8 cellular contexts compared by ENCODE assay signal in the genomic region with DNA sequence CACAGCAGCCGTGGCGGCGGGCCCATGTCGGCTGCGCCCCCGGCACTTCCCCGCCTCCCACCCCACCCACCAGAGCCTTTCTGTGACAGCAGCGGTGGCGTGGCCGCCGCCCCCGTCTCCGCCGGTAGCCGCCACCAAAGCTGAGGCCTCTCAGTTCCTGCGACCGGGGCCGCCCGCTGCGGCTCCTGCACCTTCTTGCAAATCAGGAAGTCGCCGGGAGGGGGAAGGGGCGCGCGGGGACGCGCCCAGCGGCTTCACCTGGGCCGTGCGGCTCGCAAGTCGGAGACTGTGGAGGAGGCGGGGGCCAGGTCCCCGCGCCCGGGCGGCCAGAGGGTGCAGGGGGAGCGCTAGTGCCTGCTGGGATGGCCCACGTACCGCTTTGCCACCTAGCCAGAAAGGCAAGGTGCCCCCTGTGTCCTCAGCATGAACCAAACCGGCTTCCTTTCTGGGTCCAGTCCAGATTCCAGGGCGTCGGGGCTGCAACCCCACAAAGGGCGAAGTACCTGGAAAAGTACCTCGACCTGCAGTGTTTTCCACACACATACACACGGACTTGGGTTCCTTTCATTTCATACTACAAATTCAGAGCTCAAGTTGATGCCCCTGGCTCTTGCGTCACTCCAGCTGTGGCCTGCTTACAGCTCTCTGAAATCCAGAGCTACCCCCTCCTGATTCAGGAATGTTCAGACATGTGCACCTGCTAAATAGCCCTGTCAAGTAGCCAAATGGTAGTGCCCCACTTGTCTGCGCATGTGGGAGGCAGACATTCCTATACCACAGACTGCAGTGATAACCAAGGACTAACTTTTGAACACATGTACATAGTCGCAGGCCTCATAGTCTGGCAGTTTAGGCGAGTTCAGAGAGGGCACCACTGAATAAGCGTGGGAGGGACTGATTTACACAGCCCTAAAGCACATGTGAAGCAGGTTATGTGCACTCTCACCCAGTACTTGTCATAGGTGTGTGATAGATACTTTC. TPM values are rescaled to one million over a fixed set of nuclear protein-coding genes. Genes with fewer than 3 reads are reported as not detected.
DNase-seq lines count a peak whose midpoint lies in the region; ATAC-seq and TF ChIP-seq lines count a peak whose summit lies in the region.

DENND1B (minus strand) TSS at position 199 of the 981 bp plus-strand sequence. CDS start 325 bp downstream, outside the sequence.

- peak in 1 of 2 donors; percentile 15 for TF ChIP-seq CTCF in left lung (IDR thresholded peaks at IDR 0.05)

- ATAC-seq in HG02970 (IDR thresholded peaks at IDR 0.05; ENCODE audit: low FRiP score, unreplicated experiment) (peak; percentile 72), left lung (peak; percentile 82)

- H3K4me3 ChIP-seq in left lung: peak within 1 kb of the TSS; percentile 69 to 71

- no peaks in the 10 kb centered on the region for H3K9me3 ChIP-seq in left lung

- intact Hi-C loops in left lung (cut with DNase I): no loop called here

- peaks cover 6 to 55% of the 10 kb centered on the region in 2 donors for H3K4me1 ChIP-seq in left lung

- H3K27me3 ChIP-seq in left lung: no peaks in the 10 kb centered on the region

- H3K27ac ChIP-seq in left lung: peak within 1 kb of the TSS; percentile 92 to 94

- DNase-seq in NCI-H1417 (lab: John Stamatoyannopoulos, UW) (peak; percentile 52 to 89 (median 87)), NCI-H1417 treated with DMSO at 0.1 percent for 48 hours (lab: John Stamatoyannopoulos, UW) (no peak), NCI-H2196 treated with DMSO at 0.1 percent for 48 hours (lab: John Stamatoyannopoulos, UW; ENCODE audit: unreplicated experiment) (peak; percentile 14), cerebellum (ENCODE audit: low spot score) (peak; percentile 29), left lung (peak; percentile 89 to 98)
- peak; percentile 60 for DNase-seq in activated CD4-positive, alpha-beta T cell treated with anti-CD3 and anti-CD28 coated beads for 1 hour
- peak; percentile 75 for DNase-seq in stimulated activated CD4-positive, alpha-beta T cell treated with anti-CD3 and anti-CD28 coated beads, Interleukin-4, amount 100 ng/mL, for 1 hour

- H3K36me3 ChIP-seq in left lung: no peaks in the 10 kb centered on the region

RNA-seq across cellular contexts. Expression of gene DENND1B, which starts in this region (rescaled TPM):
- 29.6 TPM for total RNA-seq in cerebellum
- total RNA-seq in left lung: 10 to 100 TPM; 16.4 to 17.2 TPM
